13 cellular contexts compared by ENCODE assay signal in the genomic region with DNA sequence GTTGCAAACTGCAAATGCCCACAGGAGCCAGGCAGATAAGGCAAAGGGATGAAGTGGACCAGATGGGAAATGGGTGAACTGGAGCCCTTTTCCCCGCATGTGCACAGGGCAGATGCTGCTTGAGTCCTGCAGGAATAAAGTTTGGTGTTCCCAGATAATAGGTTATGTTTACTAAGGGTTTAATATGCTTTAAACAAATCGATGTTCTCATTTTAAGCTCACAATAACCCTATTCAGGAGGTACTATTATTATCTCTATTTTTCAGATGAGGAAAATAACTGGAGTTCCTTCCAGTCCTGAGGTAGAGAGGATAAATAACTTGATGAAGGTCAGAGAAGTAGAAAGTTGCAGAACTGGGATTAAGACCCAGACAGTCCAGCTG.
DNase-seq lines count a peak whose midpoint lies in the region; ATAC-seq and TF ChIP-seq lines count a peak whose summit lies in the region.
"Had no signal": no experiment of that assay in that cellular context is flagged by ENCODE, and none has a peak within 500 bp of the region (broad histone marks: within the 10 kb centered on the region; RNA-seq: fewer than 3 reads in every experiment).

No MANE protein-coding gene starts in this region.

- DNase-seq in HFFc6: no peak
- no peak for DNase-seq in MG63
- DNase-seq in amniotic epithelial cell (ENCODE audit: low read depth): peak; percentile 6
- no peak for DNase-seq in smooth muscle cell (lab: John Stamatoyannopoulos, UW; ENCODE audit: unreplicated experiment)
- no peak for DNase-seq in GM03348 (ENCODE audit: low spot score)
- no peak for DNase-seq in vagina (ENCODE audit: extremely low spot score in 2 of 2)
- DNase-seq: CD4-positive, CD25-positive, alpha-beta regulatory T cell; H7; KBM-7 had no signal

- no peak for TF ChIP-seq POLR2A in vagina (IDR thresholded peaks at IDR 0.05)

- H3F3A ChIP-seq in smooth muscle cell (ENCODE audit: low read depth): no peaks in the 10 kb centered on the region

- no peaks in the 10 kb centered on the region for H3K9me3 Mint-ChIP-seq in HFFc6

- no peaks in the 10 kb centered on the region for H3K4me1 ChIP-seq in smooth muscle cell (ENCODE audit: low read depth)
- no peaks in the 10 kb centered on the region for H3K4me1 ChIP-seq in vagina
- H3K4me1 ChIP-seq: BLaER1 treated with 17β-estradiol and CSF1 and Interleukin-3, amounts not matched to agents 10 nM and 100 nM had no signal

- peaks cover 22% of the 10 kb centered on the region for H3K4me1 Mint-ChIP-seq in HFFc6 (ENCODE audit: low read depth)
- H3K4me1 Mint-ChIP-seq: CD4-positive, CD25-positive, alpha-beta regulatory T cell; GM23338 had no signal

- no peaks in the 10 kb centered on the region for H3K36me3 Mint-ChIP-seq in HFFc6 (ENCODE audit: low read depth)
- H3K36me3 Mint-ChIP-seq: CD4-positive, CD25-positive, alpha-beta regulatory T cell had no signal

- H3K4me3 Mint-ChIP-seq in HFFc6: peak overlapping the region; percentile 38; the same call in 1 of the 2 replicates
- H3K4me3 Mint-ChIP-seq: CD4-positive, CD25-positive, alpha-beta regulatory T cell; GM23338 had no signal

- H2AFZ ChIP-seq in smooth muscle cell (ENCODE audit: low read depth): no peak overlapping the region
- H2AFZ ChIP-seq: GM23338 had no signal

- H3K9ac ChIP-seq in smooth muscle cell (ENCODE audit: low read depth): no peak overlapping the region
- H3K9ac ChIP-seq: BLaER1 treated with 17β-estradiol and CSF1 and Interleukin-3, amounts not matched to agents 10 nM and 100 nM had no signal

- intact Hi-C loops in vagina (cut with DNase I): no loop called here

- H3K4me3 ChIP-seq in MG63 (0 out of 2 replicates have a peak overlapping the region, but pooled peaks have one; percentile 1), smooth muscle cell (no peak overlapping the region), vagina (no peak overlapping the region)
- H3K4me3 ChIP-seq: BLaER1 treated with 17β-estradiol and CSF1 and Interleukin-3, amounts not matched to agents 10 nM and 100 nM; GM12878; GM23338 had no signal

- no peak for ATAC-seq in HG03469 (IDR thresholded peaks at IDR 0.05; ENCODE audit: unreplicated experiment)
- ATAC-seq: GM12878, GM23338 had no signal

- no peak for TF ChIP-seq CTCF in HFFc6 (IDR thresholded peaks at IDR 0.05)
- TF ChIP-seq CTCF in smooth muscle cell (IDR thresholded peaks at IDR 0.05; ENCODE audit: borderline replicate concordance, insufficient read depth, poor library complexity, severe bottlenecking): no peak
- no peak for TF ChIP-seq CTCF in vagina (IDR thresholded peaks at IDR 0.05)

- peaks cover 2% of the 10 kb centered on the region for H3K27me3 Mint-ChIP-seq in HFFc6 (ENCODE audit: insufficient read depth)
- H3K27me3 Mint-ChIP-seq: CD4-positive, CD25-positive, alpha-beta regulatory T cell had no signal

- 80% methylated on average over 2 of the region's 2 CpGs for WGBS in smooth muscle cell (ENCODE audit: low lambda C conversion rate)

- no peaks in the 10 kb centered on the region for H3K36me3 ChIP-seq in MG63
- H3K36me3 ChIP-seq in smooth muscle cell (ENCODE audit: low read depth): no peaks in the 10 kb centered on the region
- H3K36me3 ChIP-seq in vagina: no peaks in the 10 kb centered on the region
- H3K36me3 ChIP-seq: BLaER1 treated with 17β-estradiol and CSF1 and Interleukin-3, amounts not matched to agents 10 nM and 100 nM had no signal

- H3K4me2 ChIP-seq in smooth muscle cell: peak overlapping the region; percentile 19
- H3K4me2 ChIP-seq: BLaER1 treated with 17β-estradiol and CSF1 and Interleukin-3, amounts not matched to agents 10 nM and 100 nM; GM23338 had no signal

- no peaks in the 10 kb centered on the region for H4K20me1 ChIP-seq in smooth muscle cell (ENCODE audit: low read depth)
- H4K20me1 ChIP-seq: BLaER1 treated with 17β-estradiol and CSF1 and Interleukin-3, amounts not matched to agents 10 nM and 100 nM had no signal

- H3K27me3 ChIP-seq in MG63: no peaks in the 10 kb centered on the region
- no peaks in the 10 kb centered on the region for H3K27me3 ChIP-seq in smooth muscle cell (ENCODE audit: low read depth)
- H3K27me3 ChIP-seq in vagina: no peaks in the 10 kb centered on the region
- H3K27me3 ChIP-seq: BLaER1 treated with 17β-estradiol and CSF1 and Interleukin-3, amounts not matched to agents 10 nM and 100 nM had no signal

- H3K27ac ChIP-seq in smooth muscle cell (ENCODE audit: low read depth) (no peak overlapping the region), vagina (no peak overlapping the region)
- H3K27ac ChIP-seq: BLaER1 treated with 17β-estradiol and CSF1 and Interleukin-3, amounts not matched to agents 10 nM and 100 nM had no signal

- H3K27ac Mint-ChIP-seq in HFFc6: no peak overlapping the region
- H3K27ac Mint-ChIP-seq: CD4-positive, CD25-positive, alpha-beta regulatory T cell; GM23338 had no signal

- H3K9me3 ChIP-seq in MG63 (peaks cover 11% of the 10 kb centered on the region), smooth muscle cell (replicated peaks; ENCODE audit: low read depth) (no peaks in the 10 kb centered on the region), vagina (no peaks in the 10 kb centered on the region)

- H3K79me2 ChIP-seq in smooth muscle cell (ENCODE audit: low read depth): no peaks in the 10 kb centered on the region
